Comparison of ENCODE assay signal across 8 cellular contexts in the genomic region with DNA sequence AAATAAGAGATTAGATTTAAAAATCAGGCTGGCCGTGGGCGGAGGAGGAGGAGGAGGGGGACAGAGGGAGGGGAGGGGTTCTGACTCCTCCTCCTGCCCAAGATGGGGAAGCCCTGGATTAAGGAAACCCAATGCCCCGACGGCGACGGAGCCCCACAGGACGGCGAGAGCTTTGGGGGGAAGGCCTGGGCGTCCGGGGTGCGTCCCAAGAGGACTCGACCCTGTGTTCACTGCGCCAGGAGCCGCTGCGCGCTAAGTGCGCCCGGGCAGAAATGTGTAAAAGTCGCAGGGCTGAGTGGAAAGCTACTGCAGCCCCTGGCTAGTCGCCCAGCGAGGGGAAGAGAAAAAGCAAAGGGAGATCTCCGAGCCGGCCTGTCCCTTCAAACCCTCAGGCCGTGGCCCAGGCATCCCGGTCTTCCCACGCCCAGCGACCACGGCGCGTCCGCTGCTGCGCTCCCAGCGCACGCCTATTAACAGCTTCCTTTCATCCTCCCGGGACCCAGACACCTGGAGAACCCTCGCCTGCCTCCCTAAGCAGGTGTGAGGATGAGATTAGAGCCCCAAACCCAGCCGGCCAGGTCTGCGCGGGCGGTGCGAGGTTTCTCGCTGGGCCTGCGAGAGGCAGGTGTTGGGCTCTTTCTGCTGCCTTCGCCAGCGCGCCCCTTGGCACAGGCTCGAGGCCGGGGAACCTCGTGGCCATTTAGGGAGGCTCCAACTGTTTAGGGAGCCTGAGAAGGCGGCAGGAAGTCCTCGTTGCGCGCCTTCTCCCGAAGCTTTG. TPM values are rescaled to one million over a fixed set of nuclear protein-coding genes. Genes with fewer than 3 reads are reported as not detected.
DNase-seq lines count a peak whose midpoint lies in the region; ATAC-seq, FAIRE-seq and TF ChIP-seq lines count a peak whose summit lies in the region.

No MANE protein-coding gene starts in this region.

- no peak for ATAC-seq in GM21515 (IDR thresholded peaks at IDR 0.05; ENCODE audit: unreplicated experiment)
- no peak for ATAC-seq in HG02938 (IDR thresholded peaks at IDR 0.05; ENCODE audit: unreplicated experiment)

- H3K36me3 ChIP-seq in A673 (ENCODE audit: insufficient read depth, low read length, poor library complexity, severe bottlenecking) (no peaks in the 10 kb centered on the region), HUES48 (ENCODE audit: control insufficient read depth, insufficient read depth, low read length) (no peaks in the 10 kb centered on the region), neural cell (ENCODE audit: insufficient read depth, low read length) (no peaks in the 10 kb centered on the region)

- TF ChIP-seq CTCF in A673 (conservative IDR thresholded peaks at IDR 0.05; ENCODE audit: low read depth, low read length): no peak
- no peak for TF ChIP-seq CTCF in neural cell (IDR thresholded peaks at IDR 0.05; ENCODE audit: poor library complexity, severe bottlenecking)

- FAIRE-seq in frontal cortex (lab: Jason Lieb, UNC): no peak

- peak overlapping the region; percentile 75 for H3K4me3 ChIP-seq in A673 (ENCODE audit: low read depth, low read length, poor library complexity, severe bottlenecking)
- H3K4me3 ChIP-seq in HUES48 (ENCODE audit: low read depth, low read length): peak overlapping the region; percentile 87
- peak overlapping the region; percentile 78 for H3K4me3 ChIP-seq in neural cell (ENCODE audit: low read length)

- H3K4me1 ChIP-seq in A673 (ENCODE audit: insufficient read depth, low read length, poor library complexity, severe bottlenecking) (no peaks in the 10 kb centered on the region), HUES48 (ENCODE audit: control insufficient read depth, insufficient read depth, low read length) (peaks cover 15% of the 10 kb centered on the region)

- no TSS peak for BruUV-seq in A673 (replicated peaks; lab: Mats Ljungman, UMichigan)

- H3K9me3 ChIP-seq in A673 (ENCODE audit: low read depth, low read length, poor library complexity, severe bottlenecking) (no peaks in the 10 kb centered on the region), HUES48 (ENCODE audit: control insufficient read depth, insufficient read depth, low read length) (no peaks in the 10 kb centered on the region), neural cell (ENCODE audit: low read length) (no peaks in the 10 kb centered on the region)

- POLR2A ChIA-PET in A673 (lab: Charles Lee; ENCODE audit: low non-redundant PET): no interaction called here

- peaks cover 6% of the 10 kb centered on the region for H3K79me2 ChIP-seq in neural cell (replicated peaks; ENCODE audit: insufficient read depth, low read length)

- no peaks in the 10 kb centered on the region for H4K20me1 ChIP-seq in neural cell (ENCODE audit: insufficient read depth)

- H3K4me2 ChIP-seq in neural cell (ENCODE audit: low read length): no peak overlapping the region

- H3K9ac ChIP-seq in HUES48 (ENCODE audit: low read depth, low read length) (0 out of 2 replicates have a peak overlapping the region, but pooled peaks have one; percentile 25), neural cell (ENCODE audit: low read length) (no peak overlapping the region)

- TF ChIP-seq EP300 in neural cell (conservative IDR thresholded peaks at IDR 0.05; ENCODE audit: poor library complexity, severe bottlenecking): no peak

- no peak overlapping the region for H2AFZ ChIP-seq in neural cell (ENCODE audit: low read depth, low read length)

- peak; percentile 27 for DNase-seq in A673 (ENCODE audit: low spot score)
- DNase-seq in activated naive CD4-positive, alpha-beta T cell treated with Interleukin-2 at 50 U/mL for 16 hours: peak; percentile 2
- peak; percentile 29 to 39 for DNase-seq in frontal cortex (ENCODE audit: low spot score in 2 of 2)
- DNase-seq in NCI-H2196 treated with DMSO at 0.1 percent for 48 hours (lab: John Stamatoyannopoulos, UW; ENCODE audit: unreplicated experiment): no peak

- CTCF ChIA-PET in A673 (lab: Charles Lee): no interaction called here

- no peaks in the 10 kb centered on the region for H3F3A ChIP-seq in neural cell (ENCODE audit: insufficient read depth, low read length, poor library complexity, severe bottlenecking)

- H3K27me3 ChIP-seq in A673 (replicated peaks; ENCODE audit: insufficient read depth, low read depth, low read length, poor library complexity) (peaks cover 8% of the 10 kb centered on the region), HUES48 (ENCODE audit: control insufficient read depth, insufficient read depth, low read length) (peaks cover 57% of the 10 kb centered on the region), neural cell (ENCODE audit: insufficient read depth, low read depth, low read length) (peaks cover 8% of the 10 kb centered on the region)

- no peak for TF ChIP-seq RAD21 in neural cell (conservative IDR thresholded peaks at IDR 0.05)

- H3K27ac ChIP-seq in A673 (ENCODE audit: low read depth, low read length, poor library complexity, severe bottlenecking) (no peak overlapping the region), HUES48 (ENCODE audit: low read depth, low read length) (peak overlapping the region; percentile 10), neural cell (ENCODE audit: low read length) (no peak overlapping the region)

- no peaks in the 10 kb centered on the region for H3K9me2 ChIP-seq in neural cell (ENCODE audit: insufficient read depth, low read length)

- intact Hi-C loops in A673 (cut with micrococcal nuclease; ENCODE audit: unreplicated experiment): no loop called here

TF ChIP-seq in neural cell, 6 proteins besides CTCF, POLR2A, EP300 and RAD21:
- no peak for TF ChIP-seq REST (IDR thresholded peaks at IDR 0.05; ENCODE audit: borderline replicate concordance)
- no peak for TF ChIP-seq SMC3 (conservative IDR thresholded peaks at IDR 0.05; ENCODE audit: poor library complexity)
- no peak for TF ChIP-seq MXI1 (conservative IDR thresholded peaks at IDR 0.05; ENCODE audit: poor library complexity, severe bottlenecking)
- TF ChIP-seq EZH2 (IDR thresholded peaks at IDR 0.05; ENCODE audit: borderline replicate concordance, insufficient read depth, low read length, poor library complexity, severe bottlenecking): no peak
- TF ChIP-seq POLR2AphosphoS5 (IDR thresholded peaks at IDR 0.05): no peak
- TF ChIP-seq TAF1 (IDR thresholded peaks at IDR 0.05; ENCODE audit: low read depth): no peak

RNA-seq across cellular contexts. Expression of gene RPS6KA3, which starts 1.4 kb away (rescaled TPM):
- total RNA-seq in A673 (2021) (32.3 and 33.6 TPM in 2 replicates), frontal cortex (24.9 TPM)
- polyA plus RNA-seq in neural cell: 16.5 and 18.1 TPM in 2 replicates
- 33.1 and 37.5 TPM in 2 replicates for polyA minus RNA-seq in neural cell
